Comparison of ENCODE assay signal across 10 cellular contexts in genomic region chr20:1415667-1416468, GRCh38. TPM values are rescaled to one million over a fixed set of nuclear protein-coding genes. Genes with fewer than 3 reads are reported as not detected.
A peak's percentile ranks its signal among the peaks of the same experiment; 100 is the strongest.
DNase-seq lines count a peak whose midpoint lies in the region; ATAC-seq and TF ChIP-seq lines count a peak whose summit lies in the region.
"Had no signal": no experiment of that assay in that cellular context is flagged by ENCODE, and none has a peak within 500 bp of the region (broad histone marks: within the 10 kb centered on the region; RNA-seq: fewer than 3 reads in every experiment).

No MANE protein-coding gene starts in this region.

- TF ChIP-seq CTCF in natural killer cell (IDR thresholded peaks at IDR 0.05) (no peak), SK-N-SH (IDR thresholded peaks at IDR 0.05) (no peak), foreskin keratinocyte (conservative IDR thresholded peaks at IDR 0.05) (no peak)

- CTCF ChIA-PET in SK-N-SH (lab: Yijun Ruan, JAX), result no interaction called here

- H3K27ac Mint-ChIP-seq in natural killer cell treated with Interleukin-12 subunit alpha and Interleukin-12 subunit beta and Interleukin-15 and Interleukin-18, amount 100 ng/mL, for 72 hours, result no peak overlapping the region
- no peak overlapping the region for H3K27ac Mint-ChIP-seq in natural killer cell

- WGBS in SK-N-SH (ENCODE audit: low lambda C conversion rate), result 22% methylated on average over 8 of the region's 8 CpGs

- H3K4me3 ChIP-seq in SK-N-SH (ENCODE audit: low read depth in 2 of 2, low read length in 1 of 2), result no peak overlapping the region
- H3K4me3 ChIP-seq: cardiac muscle cell had no signal

- 0 out of 2 replicates have a peak, but pooled peaks cover 6% of the 10 kb centered on the region for H3K9me3 ChIP-seq in SK-N-SH

- peak in 1 of 2 experiments; percentile 95; a peak in 2 of 4 replicates for TF ChIP-seq EP300 in SK-N-SH (IDR thresholded peaks at IDR 0.05; ENCODE audit: borderline replicate concordance in 1 of 2, low read depth in 1 of 2, low read length in 1 of 2)

- H3K4me1 ChIP-seq in SK-N-SH (ENCODE audit: control insufficient read depth in 1 of 2, insufficient read depth in 2 of 2, low read depth in 1 of 2, low read length in 1 of 2) (no peaks in the 10 kb centered on the region; a peak in 2 of 4 replicates), foreskin keratinocyte (peaks cover 36% of the 10 kb centered on the region)
- H3K4me1 ChIP-seq: Caco-2 had no signal

- H3K27me3 Mint-ChIP-seq in natural killer cell treated with Interleukin-12 subunit alpha and Interleukin-12 subunit beta and Interleukin-15 and Interleukin-18, amount 100 ng/mL, for 72 hours, result peaks cover 47 to 66% of the 10 kb centered on the region in 2 donors
- peaks cover 49 to 91% of the 10 kb centered on the region in 2 donors for H3K27me3 Mint-ChIP-seq in natural killer cell (ENCODE audit: low read depth in 2 of 2)

- POLR2A ChIA-PET in SK-N-SH (lab: Yijun Ruan, JAX), result no interaction called here

- H4K20me1 ChIP-seq in SK-N-SH (ENCODE audit: insufficient read depth), result no peaks in the 10 kb centered on the region

- peaks cover 13 to 16% of the 10 kb centered on the region in 2 donors for H3K4me1 Mint-ChIP-seq in natural killer cell treated with Interleukin-12 subunit alpha and Interleukin-12 subunit beta and Interleukin-15 and Interleukin-18, amount 100 ng/mL, for 72 hours (ENCODE audit: low read depth in 2 of 2)
- no peaks in the 10 kb centered on the region for H3K4me1 Mint-ChIP-seq in natural killer cell

- no peak overlapping the region; the same call in 1 of the 2 replicates for H3K9ac ChIP-seq in SK-N-SH

- no peak overlapping the region for H3K4me2 ChIP-seq in SK-N-SH

- H3K36me3 ChIP-seq in SK-N-SH (replicated peaks in 1 of 2; ENCODE audit: control insufficient read depth in 1 of 2, insufficient read depth in 2 of 2, low read length in 1 of 2), result no peaks in the 10 kb centered on the region
- H3K36me3 ChIP-seq: cardiac muscle cell had no signal

- peaks cover 29% of the 10 kb centered on the region for H3F3A ChIP-seq in SK-N-SH (replicated peaks; ENCODE audit: insufficient read depth)

- peaks cover 26% of the 10 kb centered on the region for H3K36me3 Mint-ChIP-seq in natural killer cell treated with Interleukin-12 subunit alpha and Interleukin-12 subunit beta and Interleukin-15 and Interleukin-18, amount 100 ng/mL, for 72 hours
- H3K36me3 Mint-ChIP-seq in natural killer cell, result peaks cover 21% of the 10 kb centered on the region

- peak overlapping the region; percentile 40 for H3K4me3 Mint-ChIP-seq in natural killer cell treated with Interleukin-12 subunit alpha and Interleukin-12 subunit beta and Interleukin-15 and Interleukin-18, amount 100 ng/mL, for 72 hours
- H3K4me3 Mint-ChIP-seq in natural killer cell, result no peak overlapping the region

- H3K27ac ChIP-seq in SK-N-SH (ENCODE audit: low read depth in 2 of 2, low read length in 1 of 2) (peak overlapping the region; percentile 17 to 75; a peak in 3 of 4 replicates), foreskin keratinocyte (peak overlapping the region; percentile 86)
- H3K27ac ChIP-seq: cardiac muscle cell had no signal

- no peaks in the 10 kb centered on the region for H3K9me2 ChIP-seq in SK-N-SH

- H3K9me3 Mint-ChIP-seq in natural killer cell treated with Interleukin-12 subunit alpha and Interleukin-12 subunit beta and Interleukin-15 and Interleukin-18, amount 100 ng/mL, for 72 hours, result peaks cover 9% of the 10 kb centered on the region
- peaks cover 4 to 5% of the 10 kb centered on the region in 2 donors for H3K9me3 Mint-ChIP-seq in natural killer cell

- TF ChIP-seq RAD21 in SK-N-SH (IDR thresholded peaks at IDR 0.05; ENCODE audit: low read length), result no peak

- DNase-seq in natural killer cell treated with Interleukin-12 subunit alpha and Interleukin-12 subunit beta and Interleukin-15 and Interleukin-18, amount 100 ng/mL, for 72 hours (ENCODE audit: low spot score), result peak; percentile 69
- no peak for DNase-seq in natural killer cell
- DNase-seq in SK-N-SH, result no peak
- peak; percentile 95 to 98 for DNase-seq in foreskin keratinocyte
- no peak for DNase-seq in activated effector memory CD4-positive, alpha-beta T cell treated with anti-CD3 and anti-CD28 coated beads, Interleukin-2, amount 50 U/mL, for 16 hours
- DNase-seq in activated gamma-delta T cell treated with Interleukin-2 at 50 U/mL for 16 hours, result no peak
- DNase-seq in pons (ENCODE audit: low spot score), result no peak
- no peak for DNase-seq in NOMO-1 (lab: John Stamatoyannopoulos, UW; ENCODE audit: unreplicated experiment in 2 of 2)

- intact Hi-C loops in natural killer cell (cut with micrococcal nuclease), result no loop called here

- peak overlapping the region; percentile 29; the same call in 1 of the 2 replicates for H2AFZ ChIP-seq in SK-N-SH (ENCODE audit: low read depth)

- H3K27me3 ChIP-seq in SK-N-SH (ENCODE audit: insufficient read depth), result no peaks in the 10 kb centered on the region
- no peaks in the 10 kb centered on the region for H3K27me3 ChIP-seq in foreskin keratinocyte
- H3K27me3 ChIP-seq: cardiac muscle cell had no signal

- no peaks in the 10 kb centered on the region for H3K79me2 ChIP-seq in SK-N-SH (ENCODE audit: insufficient read depth)

- peak; percentile 89 to 91 for ATAC-seq in natural killer cell treated with Interleukin-12 subunit alpha and Interleukin-12 subunit beta and Interleukin-15 and Interleukin-18, amount 100 ng/mL, for 72 hours
- ATAC-seq in natural killer cell, result no peak
- ATAC-seq in foreskin keratinocyte, result peak; percentile 80

TF ChIP-seq in SK-N-SH, 30 proteins besides CTCF, POLR2A, EP300 and RAD21 (continues in another document):
- peak; percentile 100 for TF ChIP-seq FOSL2 (IDR thresholded peaks at IDR 0.05; ENCODE audit: borderline replicate concordance, low read depth)
- no peak for TF ChIP-seq IRF3 (IDR thresholded peaks at IDR 0.05; ENCODE audit: low read depth, low read length)
- peak; percentile 55 for TF ChIP-seq USF1 (IDR thresholded peaks at IDR 0.05; ENCODE audit: borderline replicate concordance, low read depth)
- peak; percentile 98 for TF ChIP-seq TCF12 (IDR thresholded peaks at IDR 0.05)
- TF ChIP-seq FOXJ3 (CRISPR knock-in tag; IDR thresholded peaks at IDR 0.05), result no peak
- no peak for TF ChIP-seq RFX5 (IDR thresholded peaks at IDR 0.05; ENCODE audit: low read length)
- TF ChIP-seq TEAD4 (IDR thresholded peaks at IDR 0.05; ENCODE audit: borderline replicate concordance, insufficient read depth), result peak; percentile 91
- TF ChIP-seq REST (IDR thresholded peaks at IDR 0.05; ENCODE audit: low read depth, low read length), result peak; percentile 53; the same call in 1 of the 2 replicates

RNA-seq across cellular contexts. Expression of gene FKBP1A, which starts 23.0 kb away (rescaled TPM):
- total RNA-seq in natural killer cell treated with Interleukin-12 subunit alpha and Interleukin-12 subunit beta and Interleukin-15 and Interleukin-18, amount 100 ng/mL, for 72 hours, result 100 to 1,000 TPM; 167 to 229 TPM
- total RNA-seq in natural killer cell (10 to 100 TPM; 74.6 to 76.4 (median 75.4) TPM), foreskin keratinocyte (316 and 364 TPM in 2 replicates)
- polyA plus RNA-seq in SK-N-SH (2012; rRNA removed) (362 and 453 TPM in 2 replicates), foreskin keratinocyte (526 and 553 TPM in 2 replicates)
- 418 and 470 TPM in 2 replicates for polyA plus RNA-seq in SK-N-SH (2012; cell fraction: cytosol; rRNA removed)
- 119 and 151 TPM in 2 replicates for polyA plus RNA-seq in SK-N-SH (2012; cell fraction: nucleus; rRNA removed)

RNA-seq across cellular contexts. Expression of gene NSFL1C, which starts 50.8 kb away (rescaled TPM):
- total RNA-seq in natural killer cell treated with Interleukin-12 subunit alpha and Interleukin-12 subunit beta and Interleukin-15 and Interleukin-18, amount 100 ng/mL, for 72 hours, result 10 to 100 TPM; 73.6 to 99.9 TPM
- total RNA-seq in natural killer cell (10 to 100 TPM; 53.9 to 69.0 (median 66.2) TPM), foreskin keratinocyte (50.9 and 60.8 TPM in 2 replicates)
- polyA plus RNA-seq in SK-N-SH (2012; rRNA removed) (30.6 and 45.9 TPM in 2 replicates), foreskin keratinocyte (99.6 and 109 TPM in 2 replicates)
- polyA plus RNA-seq in SK-N-SH (2012; cell fraction: cytosol; rRNA removed), result 47.4 and 48.2 TPM in 2 replicates
- polyA plus RNA-seq in SK-N-SH (2012; cell fraction: nucleus; rRNA removed), result 54.6 and 60.7 TPM in 2 replicates

Comparison
In these comparisons a context has a peak if more than half of its experiments do, and no peak if none do; other contexts are left out.
1. ATAC-seq: peak in natural killer cell treated with Interleukin-12 subunit alpha and Interleukin-12 subunit beta and Interleukin-15 and Interleukin-18, amount 100 ng/mL, for 72 hours (2 of 2) and foreskin keratinocyte (single experiment); none in natural killer cell (0 of 3).
2. DNase-seq: peak in natural killer cell treated with Interleukin-12 subunit alpha and Interleukin-12 subunit beta and Interleukin-15 and Interleukin-18, amount 100 ng/mL, for 72 hours (single experiment) and foreskin keratinocyte (2 of 2); none in natural killer cell (single experiment), SK-N-SH (single experiment), activated effector memory CD4-positive, alpha-beta T cell treated with anti-CD3 and anti-CD28 coated beads, Interleukin-2, amount 50 U/mL, for 16 hours (single experiment), activated gamma-delta T cell treated with Interleukin-2 at 50 U/mL for 16 hours (single experiment), pons (single experiment) and NOMO-1 (0 of 2).